8 cellular contexts compared by ENCODE assay signal in the genomic region with DNA sequence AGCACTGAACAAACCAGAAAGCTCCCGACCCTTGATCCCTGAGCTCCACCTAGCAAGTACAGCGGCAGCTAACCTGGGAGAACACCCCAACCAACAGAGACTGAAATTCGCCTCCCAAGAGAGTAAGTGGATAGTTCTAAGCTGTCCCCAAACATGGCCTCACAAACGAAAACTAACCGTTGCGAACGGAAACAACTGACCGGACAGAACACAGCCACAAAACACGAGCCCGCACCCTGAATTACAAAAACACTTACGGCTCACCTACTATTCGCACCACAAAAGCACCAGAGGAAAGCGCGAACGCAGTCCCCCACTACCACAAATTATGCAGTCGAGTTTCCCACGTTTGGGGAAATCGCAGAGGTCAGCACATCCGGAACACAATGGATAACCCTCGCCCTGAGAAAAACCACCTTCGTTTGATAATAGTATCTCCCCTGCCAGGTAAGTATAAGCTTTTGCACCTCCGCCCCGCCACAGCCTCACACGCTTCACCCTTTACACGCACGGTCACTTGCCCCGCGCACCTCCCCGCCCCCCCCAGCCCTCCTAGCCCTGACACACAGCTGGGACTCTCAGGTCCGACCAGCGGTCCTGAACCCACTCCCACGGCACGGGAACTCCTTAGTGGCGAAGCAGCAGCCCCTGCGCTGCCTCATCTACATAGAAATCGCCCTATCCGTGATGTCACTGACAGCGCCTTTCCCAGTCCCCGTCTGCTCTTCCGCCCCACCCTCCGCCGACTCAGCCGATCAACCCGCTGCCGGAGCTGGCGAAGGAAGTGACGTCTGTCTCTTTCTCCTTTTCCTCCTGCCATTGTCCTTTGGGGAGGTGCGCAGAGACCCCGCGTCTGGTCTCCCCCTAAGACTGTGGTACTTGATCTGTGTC. TPM values are rescaled to one million over a fixed set of nuclear protein-coding genes. Genes with fewer than 3 reads are reported as not detected.
DNase-seq lines count a peak whose midpoint lies in the region; ATAC-seq and TF ChIP-seq lines count a peak whose summit lies in the region.
"Not testable (repeated sequence)": the region's sequence is repeated elsewhere in the genome, so short reads cannot be mapped to it uniquely, and the experiment has no call there.

No MANE protein-coding gene starts in this region.

- peak; percentile 88 for ATAC-seq in GM21717 (IDR thresholded peaks at IDR 0.05; ENCODE audit: unreplicated experiment)

- DNase-seq in DMS114 treated with DMSO at 0.1 percent for 48 hours (lab: John Stamatoyannopoulos, UW; ENCODE audit: unreplicated experiment) (peak; percentile 96), LHCN-M2 (ENCODE audit: low read depth) (peak; percentile 98), RKO (ENCODE audit: low spot score) (peak; percentile 93), epithelial cell of esophagus (ENCODE audit: low read depth) (peak; percentile 86), myocyte (ENCODE audit: low read depth) (peak; percentile 89)
- peak; percentile 68 for DNase-seq in activated T-cell treated with anti-CD3 and anti-CD28 coated beads, Interleukin-2, amount 50 U/mL, for 1 hour
- peak; percentile 59 to 68 for DNase-seq in stimulated activated CD8-positive, alpha-beta memory T cell treated with anti-CD3 and anti-CD28 coated beads, Interleukin-15, amount 100 ng/mL, for 48 hours (ENCODE audit: low read depth in 2 of 2)

- H3K4me3 ChIP-seq in epithelial cell of esophagus (ENCODE audit: low read length): peak overlapping the region; percentile 44

- not testable (repeated sequence) for TF ChIP-seq CTCF in epithelial cell of esophagus (IDR thresholded peaks at IDR 0.05; ENCODE audit: insufficient read depth, low read depth, low read length, missing control alignments)

RNA-seq across cellular contexts. Expression of a gene that starts 38.8 kb away (rescaled TPM):
- total RNA-seq in LHCN-M2 (2014; rRNA removed) (not detected in 2 replicates), myocyte (not detected in 2 replicates)
- not detected for polyA plus RNA-seq in LHCN-M2 (2012)
- polyA plus RNA-seq in myocyte (2012): not detected

Comparison
In these comparisons a context has a peak if more than half of its experiments do, and no peak if none do; other contexts are left out.
1. Peak in every context shown above with its lines: DNase-seq, ATAC-seq and H3K4me3 ChIP-seq.